In the genomic region with DNA sequence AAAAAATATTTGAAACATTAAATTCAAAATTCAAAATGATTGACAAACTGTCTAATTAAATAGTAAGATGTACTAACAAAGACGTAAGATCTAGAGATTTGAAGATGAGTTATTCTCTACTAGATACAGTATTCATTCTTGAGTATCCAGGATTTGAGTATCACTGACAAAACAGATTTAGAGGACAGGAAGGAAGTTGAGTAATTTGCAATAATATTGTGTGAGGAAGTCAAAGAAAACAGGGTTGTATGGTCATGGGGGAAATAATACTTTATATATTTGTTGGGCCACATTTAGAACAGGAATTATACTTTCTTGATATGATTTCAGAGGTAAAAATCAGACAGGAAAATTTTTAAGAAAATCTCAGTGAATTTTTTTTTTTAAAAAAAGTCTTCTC, we compare ENCODE assay signal across 28 cellular contexts.
"Had no signal": no experiment of that assay in that cellular context is flagged by ENCODE, and none has a peak within 500 bp of the region (broad histone marks: within the 10 kb centered on the region; RNA-seq: fewer than 3 reads in every experiment).

No MANE protein-coding gene starts in this region.

- H3K36me3 ChIP-seq: adrenal gland, MG63, SJSA1, WERI-Rb-1 had no signal

- H3K4me3 Mint-ChIP-seq: activated CD4-positive, alpha-beta memory T cell treated with anti-CD3 and anti-CD28 coated beads, Interleukin-2, amount 10 ng/mL, durations not matched to agents 7 days and 5 days; activated CD4-positive, alpha-beta T cell treated with anti-CD3 and anti-CD28 coated beads for 36 hours; activated naive CD8-positive, alpha-beta T cell treated with anti-CD3 and anti-CD28 coated beads, Interleukin-2, amount 10 ng/mL, durations not matched to agents 7 days and 5 days; activated T-cell treated with anti-CD3 and anti-CD28 coated beads, Interleukin-2, amount 50 U/mL, for 72 hours; T-helper 17 cell had no signal

- DNase-seq: activated CD4-positive, alpha-beta memory T cell treated with anti-CD3 and anti-CD28 coated beads, Interleukin-2, amount 10 ng/mL, durations not matched to agents 7 days and 5 days; activated CD4-positive, alpha-beta T cell treated with anti-CD3 and anti-CD28 coated beads for 36 hours; activated CD4-positive, alpha-beta T cell treated with anti-CD3 and anti-CD28 coated beads, Interleukin-2, amount 50 U/mL, for 1 hour; activated gamma-delta T cell treated with Interleukin-2 at 50 U/mL for 16 hours; activated naive CD4-positive, alpha-beta T cell treated with anti-CD3 and anti-CD28 coated beads, Interleukin-2, amount 50 U/mL, for 16 hours; activated naive CD8-positive, alpha-beta T cell treated with anti-CD3 and anti-CD28 coated beads, Interleukin-2, amount 10 ng/mL, durations not matched to agents 7 days and 5 days; activated T-cell treated with anti-CD3 and anti-CD28 coated beads for 4 hours; activated T-cell treated with anti-CD3 and anti-CD28 coated beads, Interleukin-2, amount 50 U/mL, for 72 hours; adrenal gland; anterior cingulate cortex; cerebellar nuclear complex; MG63; MV-4-11; NCI-H1092 treated with DMSO at 0.1 percent for 48 hours; NCI-H1417 treated with DMSO at 0.1 percent for 48 hours; NCI-H1694; NCI-H2029; NCI-H345; NCI-H510A; NCI-H526 treated with DMSO at 0.1 percent for 48 hours; NCI-H82; SHP77; T-helper 17 cell; T-helper 9 cell; WERI-Rb-1 had no signal

- H3K36me3 Mint-ChIP-seq: activated naive CD8-positive, alpha-beta T cell treated with anti-CD3 and anti-CD28 coated beads, Interleukin-2, amount 10 ng/mL, durations not matched to agents 7 days and 5 days had no signal

- H3K9me3 ChIP-seq: adrenal gland, MG63, SJSA1 had no signal

- H3K4me1 Mint-ChIP-seq: activated CD4-positive, alpha-beta memory T cell treated with anti-CD3 and anti-CD28 coated beads, Interleukin-2, amount 10 ng/mL, durations not matched to agents 7 days and 5 days; activated CD4-positive, alpha-beta T cell treated with anti-CD3 and anti-CD28 coated beads for 36 hours; activated naive CD8-positive, alpha-beta T cell treated with anti-CD3 and anti-CD28 coated beads, Interleukin-2, amount 10 ng/mL, durations not matched to agents 7 days and 5 days; T-helper 17 cell had no signal

- H3K27me3 Mint-ChIP-seq: activated CD4-positive, alpha-beta memory T cell treated with anti-CD3 and anti-CD28 coated beads, Interleukin-2, amount 10 ng/mL, durations not matched to agents 7 days and 5 days; activated CD4-positive, alpha-beta T cell treated with anti-CD3 and anti-CD28 coated beads for 36 hours; activated naive CD8-positive, alpha-beta T cell treated with anti-CD3 and anti-CD28 coated beads, Interleukin-2, amount 10 ng/mL, durations not matched to agents 7 days and 5 days; T-helper 17 cell had no signal

- H3K27ac Mint-ChIP-seq: activated CD4-positive, alpha-beta memory T cell treated with anti-CD3 and anti-CD28 coated beads, Interleukin-2, amount 10 ng/mL, durations not matched to agents 7 days and 5 days; activated CD4-positive, alpha-beta T cell treated with anti-CD3 and anti-CD28 coated beads for 36 hours; activated naive CD8-positive, alpha-beta T cell treated with anti-CD3 and anti-CD28 coated beads, Interleukin-2, amount 10 ng/mL, durations not matched to agents 7 days and 5 days; activated T-cell treated with anti-CD3 and anti-CD28 coated beads, Interleukin-2, amount 50 U/mL, for 72 hours; activated T-helper 2 cell treated with anti-CD3 and anti-CD28 coated beads, Interferon-gamma antibody, Interleukin-2, Interleukin-4, amounts not matched to agents 10 μg/mL and 5 μg/mL and 100 μg/mL, durations not matched to agents 14 hours and 24 hours and 36 hours; T-helper 17 cell had no signal

- H3K4me3 ChIP-seq: adrenal gland, MG63, SJSA1 had no signal

- ATAC-seq: activated CD4-positive, alpha-beta T cell treated with anti-CD3 and anti-CD28 coated beads for 36 hours; activated T-cell treated with anti-CD3 and anti-CD28 coated beads, Interleukin-2, amount 50 U/mL, for 72 hours; SK-N-SH treated with all-trans-retinoic acid at 6 μM for 48 hours; T-helper 17 cell had no signal

- H3K27ac ChIP-seq: adrenal gland, SJSA1, WERI-Rb-1 had no signal

- H3K27me3 ChIP-seq: adrenal gland, MG63, SJSA1 had no signal

- H3K4me1 ChIP-seq: adrenal gland, SJSA1 had no signal
